In genomic region chr7:28840515-28841125, GRCh38 we compare ENCODE assay signal across 10 cellular contexts.
DNase-seq lines count a peak whose midpoint lies in the region; ATAC-seq and TF ChIP-seq lines count a peak whose summit lies in the region.
"Had no signal": no experiment of that assay in that cellular context is flagged by ENCODE, and none has a peak within 500 bp of the region (broad histone marks: within the 10 kb centered on the region; RNA-seq: fewer than 3 reads in every experiment).

No MANE protein-coding gene starts in this region.

- H3K36me3 Mint-ChIP-seq in brain (no peaks in the 10 kb centered on the region), nephron (ENCODE audit: low read depth) (peaks cover 4% of the 10 kb centered on the region)

- ATAC-seq in esophagus mucosa = no peak

- peak; percentile 25 to 53 for TF ChIP-seq CTCF in brain (conservative IDR thresholded peaks at IDR 0.05)
- TF ChIP-seq CTCF in nephron (IDR thresholded peaks at IDR 0.05; ENCODE audit: unreplicated experiment in 3 of 3) = peak; percentile 45 to 51 (median 46)

- no peak overlapping the region for H3K27ac Mint-ChIP-seq in brain
- no peak overlapping the region for H3K27ac Mint-ChIP-seq in nephron

- peaks cover 3 to 20% (median 10%) of the 10 kb centered on the region in 5 experiments for H3K9me3 Mint-ChIP-seq in brain
- H3K9me3 Mint-ChIP-seq in nephron = peaks cover 8% of the 10 kb centered on the region
- H3K9me3 Mint-ChIP-seq: central memory CD8-positive, alpha-beta T cell had no signal

- H3K4me1 Mint-ChIP-seq in brain = no peaks in the 10 kb centered on the region
- H3K4me1 Mint-ChIP-seq in nephron = peaks cover 8% of the 10 kb centered on the region
- H3K4me1 Mint-ChIP-seq: central memory CD8-positive, alpha-beta T cell had no signal

- peaks cover 3% of the 10 kb centered on the region for H3K27me3 Mint-ChIP-seq in brain
- no peaks in the 10 kb centered on the region for H3K27me3 Mint-ChIP-seq in nephron (ENCODE audit: low read depth)

- H3K4me3 Mint-ChIP-seq in brain (no peak overlapping the region), nephron (no peak overlapping the region)
- H3K4me3 Mint-ChIP-seq: central memory CD8-positive, alpha-beta T cell had no signal

- DNase-seq in EH (ENCODE audit: low read depth) (peak; percentile 8), NCI-H128 (lab: John Stamatoyannopoulos, UW; ENCODE audit: unreplicated experiment) (peak; percentile 90), COLO668 (lab: John Stamatoyannopoulos, UW; ENCODE audit: unreplicated experiment) (no peak), HPDE6-E6E7 (ENCODE audit: extremely low spot score) (no peak)
- no peak for DNase-seq in stimulated activated CD4-positive, alpha-beta T cell treated with anti-CD3 and anti-CD28 coated beads, Interleukin-1b, Interleukin-23, amount 100 ng/mL, for 48 hours
- DNase-seq: NK-92 treated with Interleukin-12 subunit alpha and Interleukin-12 subunit beta, amount 100 ng/mL, for 24 hours had no signal

Comparison
In these comparisons a context has a peak if more than half of its experiments do, and no peak if none do; other contexts are left out.
1. DNase-seq: peak in EH (single experiment) and NCI-H128 (single experiment); none in COLO668 (single experiment), stimulated activated CD4-positive, alpha-beta T cell treated with anti-CD3 and anti-CD28 coated beads, Interleukin-1b, Interleukin-23, amount 100 ng/mL, for 48 hours (single experiment) and HPDE6-E6E7 (single experiment).